10 cellular contexts compared by ENCODE assay signal in genomic region chr20:57400821-57401564, GRCh38. TPM values are rescaled to one million over a fixed set of nuclear protein-coding genes. Genes with fewer than 3 reads are reported as not detected.
A peak's percentile ranks its signal among the peaks of the same experiment; 100 is the strongest.
DNase-seq lines count a peak whose midpoint lies in the region; ATAC-seq and TF ChIP-seq lines count a peak whose summit lies in the region.
"Had no signal": no experiment of that assay in that cellular context is flagged by ENCODE, and none has a peak within 500 bp of the region (broad histone marks: within the 10 kb centered on the region; RNA-seq: fewer than 3 reads in every experiment).

No MANE protein-coding gene starts in this region.

- peak overlapping the region; percentile 83 for H3K27ac ChIP-seq in naive thymus-derived CD4-positive, alpha-beta T cell (ENCODE audit: low read depth, low read length)
- H3K27ac ChIP-seq in ascending aorta, result no peak overlapping the region

- H3K27me3 Mint-ChIP-seq in activated CD4-positive, alpha-beta memory T cell treated with anti-CD3 and anti-CD28 coated beads for 36 hours, result no peaks in the 10 kb centered on the region
- H3K27me3 Mint-ChIP-seq in naive thymus-derived CD4-positive, alpha-beta T cell, result no peaks in the 10 kb centered on the region
- H3K27me3 Mint-ChIP-seq in MCF 10A (ENCODE audit: insufficient read depth, unreplicated experiment), result no peaks in the 10 kb centered on the region

- BruUV-seq in MCF 10A (replicated peaks; lab: Mats Ljungman, UMichigan), result no TSS peak

- H3K36me3 ChIP-seq in GM06990 (ENCODE audit: control insufficient read depth, insufficient read depth, low read length) (peaks cover 66% of the 10 kb centered on the region), ascending aorta (peaks cover 52 to 68% of the 10 kb centered on the region in 2 donors)
- H3K36me3 ChIP-seq in naive thymus-derived CD4-positive, alpha-beta T cell (ENCODE audit: control insufficient read depth in 2 of 3, insufficient read depth in 3 of 3, low read length in 3 of 3), result peaks cover 26 to 80% (median 36%) of the 10 kb centered on the region in 3 experiments

- no peak for TF ChIP-seq CTCF in GM06990 (IDR thresholded peaks at IDR 0.05; ENCODE audit: insufficient read depth, low read length, poor library complexity, severe bottlenecking)
- no peak for TF ChIP-seq CTCF in ascending aorta (IDR thresholded peaks at IDR 0.05)
- no peak for TF ChIP-seq CTCF in MCF 10A (IDR thresholded peaks at IDR 0.05; ENCODE audit: unreplicated experiment)

- ATAC-seq in GM21619 (IDR thresholded peaks at IDR 0.05; ENCODE audit: unreplicated experiment) (peak; percentile 28), GM18519 (IDR thresholded peaks at IDR 0.05; ENCODE audit: low FRiP score, unreplicated experiment) (no peak)
- ATAC-seq in naive thymus-derived CD4-positive, alpha-beta T cell, result no peak

- H3K4me1 ChIP-seq in naive thymus-derived CD4-positive, alpha-beta T cell (ENCODE audit: control insufficient read depth in 2 of 2, insufficient read depth in 2 of 2, low read length in 2 of 2), result peaks cover 71 to 90% of the 10 kb centered on the region in 2 donors
- H3K4me1 ChIP-seq in ascending aorta, result peaks cover 12 to 36% of the 10 kb centered on the region in 2 donors

- DNase-seq in GM06990 (ENCODE audit: extremely low read depth, insufficient read length), result peak; percentile 82
- DNase-seq in activated CD4-positive, alpha-beta memory T cell treated with anti-CD3 and anti-CD28 coated beads for 36 hours, result no peak
- DNase-seq in naive thymus-derived CD4-positive, alpha-beta T cell, result peak in 3 of 9 donors; percentile 6 to 27 (median 17)
- no peak for DNase-seq in NCI-H748 treated with DMSO at 0.1 percent for 48 hours (lab: John Stamatoyannopoulos, UW)
- DNase-seq in ascending aorta (ENCODE audit: low spot score in 2 of 2), result no peak
- no peak for DNase-seq in MCF 10A (ENCODE audit: unreplicated experiment)
- DNase-seq: activated CD4-positive, alpha-beta T cell treated with anti-CD3 and anti-CD28 coated beads, Interleukin-2, amount 50 U/mL, for 48 hours; NCI-H82 had no signal

- H3K9me3 ChIP-seq in naive thymus-derived CD4-positive, alpha-beta T cell (ENCODE audit: control insufficient read depth in 2 of 3, low read length in 3 of 3), result no peaks in the 10 kb centered on the region
- no peaks in the 10 kb centered on the region for H3K9me3 ChIP-seq in ascending aorta

- peaks cover 65% of the 10 kb centered on the region for H3K36me3 Mint-ChIP-seq in activated CD4-positive, alpha-beta memory T cell treated with anti-CD3 and anti-CD28 coated beads for 36 hours
- peaks cover 5 to 49% (median 34%) of the 10 kb centered on the region in 5 donors for H3K36me3 Mint-ChIP-seq in naive thymus-derived CD4-positive, alpha-beta T cell
- H3K36me3 Mint-ChIP-seq in MCF 10A (ENCODE audit: insufficient read depth, unreplicated experiment), result no peaks in the 10 kb centered on the region

- H3K9me3 Mint-ChIP-seq in activated CD4-positive, alpha-beta memory T cell treated with anti-CD3 and anti-CD28 coated beads for 36 hours, result no peaks in the 10 kb centered on the region
- peaks cover 0 to 7% (median 0%) of the 10 kb centered on the region in 11 donors for H3K9me3 Mint-ChIP-seq in naive thymus-derived CD4-positive, alpha-beta T cell
- no peaks in the 10 kb centered on the region for H3K9me3 Mint-ChIP-seq in MCF 10A (ENCODE audit: unreplicated experiment)

- intact Hi-C loops in activated CD4-positive, alpha-beta memory T cell treated with anti-CD3 and anti-CD28 coated beads for 36 hours (cut with micrococcal nuclease), result no loop called here
- intact Hi-C loops in naive thymus-derived CD4-positive, alpha-beta T cell (cut with micrococcal nuclease), result no loop called here
- intact Hi-C loops in ascending aorta (cut with DNase I) (no loop called here), MCF 10A (cut with micrococcal nuclease) (no loop called here)

- peak overlapping the region; percentile 42; the same call in 1 of the 2 replicates for H3K4me3 ChIP-seq in GM06990 (replicated peaks; ENCODE audit: low read depth, low read length)
- H3K4me3 ChIP-seq in naive thymus-derived CD4-positive, alpha-beta T cell (ENCODE audit: low read length), result peak overlapping the region; percentile 68
- H3K4me3 ChIP-seq in ascending aorta, result no peak overlapping the region

- H3K4me1 Mint-ChIP-seq in activated CD4-positive, alpha-beta memory T cell treated with anti-CD3 and anti-CD28 coated beads for 36 hours (ENCODE audit: low read depth), result peaks cover 70% of the 10 kb centered on the region
- peaks cover 44 to 91% (median 77%) of the 10 kb centered on the region in 7 donors for H3K4me1 Mint-ChIP-seq in naive thymus-derived CD4-positive, alpha-beta T cell
- no peaks in the 10 kb centered on the region for H3K4me1 Mint-ChIP-seq in MCF 10A (ENCODE audit: insufficient read depth, unreplicated experiment)

- no peak overlapping the region for H3K4me3 Mint-ChIP-seq in activated CD4-positive, alpha-beta memory T cell treated with anti-CD3 and anti-CD28 coated beads for 36 hours
- peak overlapping the region; percentile 23 to 96 (median 86) for H3K4me3 Mint-ChIP-seq in naive thymus-derived CD4-positive, alpha-beta T cell
- H3K4me3 Mint-ChIP-seq in MCF 10A (ENCODE audit: unreplicated experiment), result no peak overlapping the region

- POLR2A ChIA-PET in activated CD4-positive, alpha-beta memory T cell treated with anti-CD3 and anti-CD28 coated beads for 36 hours (lab: Charles Lee), result interaction anchor here (4.6 kb wide), 1 partner anchor 11 kb away, joined by 43 read pairs; the partner anchor contains the start of gene RBM38
- POLR2A ChIA-PET in naive thymus-derived CD4-positive, alpha-beta T cell (lab: Charles Lee), result interaction anchor here (0.7 to 7.5 kb wide), 7 partner anchors 11 to 72 kb away, joined by 3 to 120 read pairs (median 4); partner anchors contain the start of gene RBM38
- POLR2A ChIA-PET in MCF 10A (lab: Yijun Ruan, JAX), result no interaction called here

- peak overlapping the region; percentile 23 for H3K27ac Mint-ChIP-seq in activated CD4-positive, alpha-beta memory T cell treated with anti-CD3 and anti-CD28 coated beads for 36 hours
- H3K27ac Mint-ChIP-seq in naive thymus-derived CD4-positive, alpha-beta T cell, result peak overlapping the region; percentile 68 to 100 (median 99)
- H3K27ac Mint-ChIP-seq in MCF 10A (ENCODE audit: low read depth, unreplicated experiment), result no peak overlapping the region

- no peaks in the 10 kb centered on the region for H3K27me3 ChIP-seq in GM06990 (replicated peaks; ENCODE audit: control insufficient read depth, insufficient read depth, low read length)
- no peaks in the 10 kb centered on the region for H3K27me3 ChIP-seq in naive thymus-derived CD4-positive, alpha-beta T cell (ENCODE audit: control insufficient read depth in 2 of 2, insufficient read depth in 2 of 2, low read length in 2 of 2)
- no peaks in the 10 kb centered on the region for H3K27me3 ChIP-seq in ascending aorta

- CTCF ChIA-PET in activated CD4-positive, alpha-beta memory T cell treated with anti-CD3 and anti-CD28 coated beads for 36 hours (lab: Charles Lee), result interaction anchor here (0.9 to 1.6 kb wide), 2 partner anchors 19 to 95 kb away, joined by 3 to 6 read pairs; no protein-coding TSS in a partner anchor
- CTCF ChIA-PET in naive thymus-derived CD4-positive, alpha-beta T cell (lab: Charles Lee), result interaction anchor here (2.6 to 4.9 kb wide), 2 partner anchors 29 to 33 kb away, joined by 10 to 44 read pairs; no protein-coding TSS in a partner anchor
- CTCF ChIA-PET in MCF 10A (lab: Yijun Ruan, JAX), result interaction anchor here (0.7 kb wide), 1 partner anchor 749 kb away, joined by 3 read pairs; no protein-coding TSS in a partner anchor

RNA-seq across cellular contexts. Expression of gene RBM38, which starts 9.8 kb away (rescaled TPM):
- 10 to 100 TPM; 73.4 to 77.3 TPM for total RNA-seq in activated CD4-positive, alpha-beta memory T cell treated with anti-CD3 and anti-CD28 coated beads for 36 hours
- total RNA-seq in naive thymus-derived CD4-positive, alpha-beta T cell, result 100 to 1,000 TPM in 4 of 5 experiments, 10 to 100 TPM in 1; 70.6 to 260 (median 127) TPM
- polyA plus RNA-seq in naive thymus-derived CD4-positive, alpha-beta T cell, result 100 to 1,000 TPM in 1 of 2 donors, 10 to 100 TPM in 1; 63.0 to 129 TPM
- 24.6 TPM for total RNA-seq in ascending aorta
- 5.1 and 5.8 TPM in 2 replicates for total RNA-seq in MCF 10A (2022)

RNA-seq across cellular contexts. Expression of gene RAE1, which starts 49.9 kb away (rescaled TPM):
- 10 to 100 TPM; 33.7 to 38.2 TPM for total RNA-seq in activated CD4-positive, alpha-beta memory T cell treated with anti-CD3 and anti-CD28 coated beads for 36 hours
- total RNA-seq in naive thymus-derived CD4-positive, alpha-beta T cell, result 10 to 100 TPM; 31.0 to 41.3 (median 35.2) TPM
- 10 to 100 TPM; 47.4 to 65.1 TPM for polyA plus RNA-seq in naive thymus-derived CD4-positive, alpha-beta T cell
- total RNA-seq in ascending aorta (9.5 TPM), MCF 10A (2022) (46.7 and 60.3 TPM in 2 replicates)

Comparison
In these comparisons a context has a peak if more than half of its experiments do, and no peak if none do; other contexts are left out.
1. H3K4me3 ChIP-seq: peak in GM06990 (single experiment) and naive thymus-derived CD4-positive, alpha-beta T cell (single experiment); none in ascending aorta (0 of 2).
2. H3K4me3 Mint-ChIP-seq: peak in naive thymus-derived CD4-positive, alpha-beta T cell (10 of 10); none in activated CD4-positive, alpha-beta memory T cell treated with anti-CD3 and anti-CD28 coated beads for 36 hours (single experiment) and MCF 10A (single experiment).